In the genomic region with DNA sequence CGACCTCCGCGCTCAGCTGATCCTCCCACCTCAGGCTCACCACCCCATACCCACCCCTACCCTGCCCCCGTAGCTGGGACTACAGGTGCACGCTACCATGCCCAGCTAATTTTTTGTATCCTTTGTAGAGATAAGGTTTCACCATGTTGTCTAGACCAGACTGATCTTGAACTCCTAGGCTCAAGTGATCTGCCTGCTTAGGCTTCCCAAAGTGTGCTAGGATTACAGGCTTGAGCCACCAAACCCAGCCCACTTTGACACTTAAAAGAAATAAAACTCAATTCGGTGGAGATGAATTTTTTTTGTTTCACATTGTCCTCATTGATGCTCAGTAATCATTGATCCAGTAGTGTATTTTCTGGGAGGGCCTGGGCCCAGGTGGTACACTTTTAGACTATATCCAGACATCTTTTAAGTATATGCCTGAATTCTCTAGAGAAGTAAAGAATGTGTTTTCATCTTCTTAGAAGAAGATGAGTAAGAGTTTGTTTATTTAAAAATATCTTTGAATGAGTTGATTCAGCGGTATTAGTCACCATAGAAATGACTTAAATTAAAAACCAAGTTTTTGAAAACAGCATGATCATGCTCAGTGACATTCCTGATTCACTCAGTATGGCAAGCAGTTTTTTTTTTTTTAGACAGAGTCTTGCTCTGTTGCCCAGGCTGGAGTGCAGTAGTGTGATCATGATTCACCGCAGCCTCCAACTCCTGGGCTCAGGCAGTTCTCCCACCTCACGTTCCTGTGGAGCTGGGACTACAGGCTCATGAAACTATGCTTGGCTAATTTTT, we compare ENCODE assay signal across 9 cellular contexts. TPM values are rescaled to one million over a fixed set of nuclear protein-coding genes. Genes with fewer than 3 reads are reported as not detected.
DNase-seq lines count a peak whose midpoint lies in the region; ATAC-seq and TF ChIP-seq lines count a peak whose summit lies in the region.
"Had no signal": no experiment of that assay in that cellular context is flagged by ENCODE, and none has a peak within 500 bp of the region (broad histone marks: within the 10 kb centered on the region; RNA-seq: fewer than 3 reads in every experiment).

No MANE protein-coding gene starts in this region.

- no CpG with 5 or more reads among the region's 9 CpGs for WGBS in neuronal stem cell (ENCODE audit: extremely low coverage in 2 of 2, insufficient read length in 2 of 2, insufficient replicate concordance in 1 of 2), 2 donors

- H3K9me3 Mint-ChIP-seq in activated T-helper 2 cell treated with anti-CD3 and anti-CD28 coated beads, Interferon-gamma antibody, Interleukin-2, Interleukin-4, amounts not matched to agents 10 μg/mL and 5 μg/mL and 100 μg/mL, durations not matched to agents 14 hours and 24 hours and 36 hours = no peaks in the 10 kb centered on the region

- H2BK5ac ChIP-seq in neuronal stem cell (ENCODE audit: low read length) = no peak overlapping the region

- no peak overlapping the region for H2BK15ac ChIP-seq in neuronal stem cell (ENCODE audit: low read length)

- no peak overlapping the region for H3K14ac ChIP-seq in neuronal stem cell (ENCODE audit: low read length)

- no peaks in the 10 kb centered on the region for H3K9me3 ChIP-seq in vagina
- peaks cover 0 to 5% of the 10 kb centered on the region in 2 donors for H3K9me3 ChIP-seq in neuronal stem cell (replicated peaks in 1 of 2; ENCODE audit: control insufficient read depth in 2 of 2, insufficient read depth in 1 of 2, low read depth in 1 of 2, low read length in 2 of 2)
- H3K9me3 ChIP-seq: tibial artery had no signal

- no peak overlapping the region for H2BK120ac ChIP-seq in neuronal stem cell (ENCODE audit: low read depth, low read length)

- H3K4me3 ChIP-seq in vagina (no peak overlapping the region), neuronal stem cell (ENCODE audit: low read length in 2 of 2) (no peak overlapping the region)
- H3K4me3 ChIP-seq: tibial artery had no signal

- no peak overlapping the region for H2AK5ac ChIP-seq in neuronal stem cell (ENCODE audit: low read depth, low read length)

- H3K27ac ChIP-seq in vagina = peak overlapping the region; percentile 78
- no peak overlapping the region for H3K27ac ChIP-seq in neuronal stem cell (replicated peaks; ENCODE audit: low read length)

- peak; percentile 3 for DNase-seq in stimulated activated naive CD4-positive, alpha-beta T cell treated with Interleukin-2 at 50 U/mL for 16 hours (lab: John Stamatoyannopoulos, UW)
- no peak for DNase-seq in stimulated activated naive CD4-positive, alpha-beta T cell (lab: John Stamatoyannopoulos, UW)
- no peak for DNase-seq in activated T-helper 2 cell treated with anti-CD3 and anti-CD28 coated beads, Interferon-gamma antibody, Interleukin-2, Interleukin-4, amounts not matched to agents 10 μg/mL and 5 μg/mL and 100 μg/mL, durations not matched to agents 14 hours and 24 hours and 36 hours (ENCODE audit: low spot score)
- peak; percentile 9 for DNase-seq in inferior parietal cortex (ENCODE audit: extremely low spot score)
- no peak for DNase-seq in vagina (ENCODE audit: extremely low spot score in 2 of 2)
- no peak for DNase-seq in neuronal stem cell (ENCODE audit: low spot score)
- no peak for DNase-seq in NOMO-1 treated with DMSO at 0.1 percent for 48 hours (lab: John Stamatoyannopoulos, UW; ENCODE audit: unreplicated experiment)

- H2AFZ ChIP-seq in neuronal stem cell (ENCODE audit: low read length) = no peak overlapping the region

- H3K4me1 ChIP-seq in vagina (peaks cover 29% of the 10 kb centered on the region), neuronal stem cell (ENCODE audit: control insufficient read depth in 2 of 2, insufficient read depth in 1 of 2, low read depth in 1 of 2, low read length in 2 of 2) (no peaks in the 10 kb centered on the region)
- H3K4me1 ChIP-seq: tibial artery had no signal

- H3K27me3 ChIP-seq in vagina (no peaks in the 10 kb centered on the region), neuronal stem cell (ENCODE audit: control insufficient read depth in 3 of 3, insufficient read depth in 3 of 3, low read depth in 1 of 3, low read length in 3 of 3) (no peaks in the 10 kb centered on the region)
- H3K27me3 ChIP-seq: tibial artery had no signal

- TF ChIP-seq CTCF in vagina (IDR thresholded peaks at IDR 0.05) = no peak

- peaks cover 28% of the 10 kb centered on the region for H3K4me1 Mint-ChIP-seq in activated T-helper 2 cell treated with anti-CD3 and anti-CD28 coated beads, Interferon-gamma antibody, Interleukin-2, Interleukin-4, amounts not matched to agents 10 μg/mL and 5 μg/mL and 100 μg/mL, durations not matched to agents 14 hours and 24 hours and 36 hours (ENCODE audit: low read depth)

- intact Hi-C loops in activated T-helper 2 cell treated with anti-CD3 and anti-CD28 coated beads, Interferon-gamma antibody, Interleukin-2, Interleukin-4, amounts not matched to agents 10 μg/mL and 5 μg/mL and 100 μg/mL, durations not matched to agents 14 hours and 24 hours and 36 hours (cut with micrococcal nuclease) = loop anchor here (1.0 to 2.0 kb wide), 2 partner anchors 10 to 45 kb away; no protein-coding TSS in a partner anchor
- intact Hi-C loops in vagina (cut with DNase I) = no loop called here

- no peak for ATAC-seq in GM18909 (IDR thresholded peaks at IDR 0.05; ENCODE audit: poor library complexity, unreplicated experiment)

- TF ChIP-seq POLR2A in vagina (IDR thresholded peaks at IDR 0.05) = no peak

- H3K79me1 ChIP-seq in neuronal stem cell (ENCODE audit: low read depth, low read length) = peaks cover 2% of the 10 kb centered on the region

- no peak overlapping the region for H3K18ac ChIP-seq in neuronal stem cell (ENCODE audit: low read length)

- H2BK12ac ChIP-seq in neuronal stem cell (ENCODE audit: low read length) = no peak overlapping the region

- H3K4me2 ChIP-seq in neuronal stem cell (ENCODE audit: insufficient read depth, low read length, poor library complexity, severe bottlenecking) = no peak overlapping the region

- no peak overlapping the region for H3K9ac ChIP-seq in neuronal stem cell (ENCODE audit: low read depth, low read length, poor library complexity)

- peak overlapping the region; percentile 78 for H3K27ac Mint-ChIP-seq in activated T-helper 2 cell treated with anti-CD3 and anti-CD28 coated beads, Interferon-gamma antibody, Interleukin-2, Interleukin-4, amounts not matched to agents 10 μg/mL and 5 μg/mL and 100 μg/mL, durations not matched to agents 14 hours and 24 hours and 36 hours

- peak overlapping the region; percentile 15 for H3K4me3 Mint-ChIP-seq in activated T-helper 2 cell treated with anti-CD3 and anti-CD28 coated beads, Interferon-gamma antibody, Interleukin-2, Interleukin-4, amounts not matched to agents 10 μg/mL and 5 μg/mL and 100 μg/mL, durations not matched to agents 14 hours and 24 hours and 36 hours (ENCODE audit: low read depth)

- no peak overlapping the region for H3K4ac ChIP-seq in neuronal stem cell (ENCODE audit: low read length)

- no peak overlapping the region for H4K8ac ChIP-seq in neuronal stem cell (ENCODE audit: low read depth, low read length)

- no peak overlapping the region for H4K91ac ChIP-seq in neuronal stem cell (ENCODE audit: low read depth, low read length, poor library complexity)

- no peaks in the 10 kb centered on the region for H3K27me3 Mint-ChIP-seq in activated T-helper 2 cell treated with anti-CD3 and anti-CD28 coated beads, Interferon-gamma antibody, Interleukin-2, Interleukin-4, amounts not matched to agents 10 μg/mL and 5 μg/mL and 100 μg/mL, durations not matched to agents 14 hours and 24 hours and 36 hours (ENCODE audit: low read depth)

- H3K36me3 ChIP-seq in vagina (no peaks in the 10 kb centered on the region), neuronal stem cell (replicated peaks in 1 of 2; ENCODE audit: control insufficient read depth in 2 of 2, insufficient read depth in 2 of 2, low read length in 2 of 2) (no peaks in the 10 kb centered on the region)
- H3K36me3 ChIP-seq: tibial artery had no signal

- peaks cover 14% of the 10 kb centered on the region for H3K36me3 Mint-ChIP-seq in activated T-helper 2 cell treated with anti-CD3 and anti-CD28 coated beads, Interferon-gamma antibody, Interleukin-2, Interleukin-4, amounts not matched to agents 10 μg/mL and 5 μg/mL and 100 μg/mL, durations not matched to agents 14 hours and 24 hours and 36 hours (ENCODE audit: low read depth)

- no peak overlapping the region for H3K23ac ChIP-seq in neuronal stem cell (ENCODE audit: low read depth, low read length, poor library complexity)

RNA-seq across cellular contexts. Expression of a gene that starts 57.8 kb away (rescaled TPM):
- 62.6 and 68.0 TPM in 2 replicates for total RNA-seq in activated T-helper 2 cell treated with anti-CD3 and anti-CD28 coated beads, Interferon-gamma antibody, Interleukin-2, Interleukin-4, amounts not matched to agents 10 μg/mL and 5 μg/mL and 100 μg/mL, durations not matched to agents 14 hours and 24 hours and 36 hours
- total RNA-seq in vagina = 39.8 TPM
- polyA plus RNA-seq in neuronal stem cell (2013, experiment 1 of 2) = 105 TPM
- 105 TPM for polyA plus RNA-seq in neuronal stem cell (2013, experiment 2 of 2)

Comparison
In these comparisons a context has a peak if more than half of its experiments do, and no peak if none do; other contexts are left out.
1. DNase-seq: peak in stimulated activated naive CD4-positive, alpha-beta T cell treated with Interleukin-2 at 50 U/mL for 16 hours (single experiment) and inferior parietal cortex (single experiment); none in stimulated activated naive CD4-positive, alpha-beta T cell (0 of 6), activated T-helper 2 cell treated with anti-CD3 and anti-CD28 coated beads, Interferon-gamma antibody, Interleukin-2, Interleukin-4, amounts not matched to agents 10 μg/mL and 5 μg/mL and 100 μg/mL, durations not matched to agents 14 hours and 24 hours and 36 hours (single experiment), vagina (0 of 2), neuronal stem cell (single experiment) and NOMO-1 treated with DMSO at 0.1 percent for 48 hours (single experiment).